In the genomic region with DNA sequence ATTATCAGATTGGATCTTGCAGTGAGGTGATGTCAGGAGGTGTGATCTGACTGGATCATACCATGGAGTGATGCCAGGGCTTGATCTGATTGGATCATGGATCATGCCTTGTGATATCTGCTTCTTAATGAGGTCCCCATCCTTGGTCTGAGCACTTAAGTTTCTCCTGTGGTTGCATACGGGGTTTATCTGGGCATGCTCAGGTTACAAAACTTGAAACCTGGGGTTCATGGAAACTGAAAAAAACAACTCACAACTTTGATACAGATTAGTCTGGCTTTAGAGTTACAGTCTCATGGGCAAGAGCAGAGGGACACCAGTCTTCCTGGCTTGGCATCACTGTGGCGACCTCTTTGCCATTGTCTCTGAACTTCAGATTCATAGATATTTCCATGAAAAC, we compare ENCODE assay signal across 11 cellular contexts.
"Had no signal": no experiment of that assay in that cellular context is flagged by ENCODE, and none has a peak within 500 bp of the region (broad histone marks: within the 10 kb centered on the region; RNA-seq: fewer than 3 reads in every experiment).

No MANE protein-coding gene starts in this region.

- H3K4me1 Mint-ChIP-seq: activated naive CD4-positive, alpha-beta T cell treated with anti-CD3 and anti-CD28 coated beads, Interleukin-2, amount 50 U/mL, for 24 hours; stimulated activated memory B cell treated with anti-CD40 and anti-IgM and Interleukin-4, amounts not matched to agents 10 μg/mL and 1 μg/mL and 100 μg/mL, for 72 hours had no signal

- H3K36me3 Mint-ChIP-seq: activated naive CD4-positive, alpha-beta T cell treated with anti-CD3 and anti-CD28 coated beads, Interleukin-2, amount 50 U/mL, for 24 hours; stimulated activated memory B cell treated with anti-CD40 and anti-IgM and Interleukin-4, amounts not matched to agents 10 μg/mL and 1 μg/mL and 100 μg/mL, for 72 hours had no signal

- ATAC-seq: activated CD8-positive, alpha-beta T cell treated with anti-CD3 and anti-CD28 coated beads for 36 hours; activated T-cell treated with anti-CD3 and anti-CD28 coated beads, Interleukin-2, amount 50 U/mL, for 4 hours; gastroesophageal sphincter; heart right ventricle; stimulated activated memory B cell treated with anti-CD40 and anti-IgM and Interleukin-4, amounts not matched to agents 10 μg/mL and 1 μg/mL and 100 μg/mL, for 72 hours had no signal

- H3K9me3 Mint-ChIP-seq: activated CD8-positive, alpha-beta T cell treated with anti-CD3 and anti-CD28 coated beads for 36 hours; activated naive CD4-positive, alpha-beta T cell treated with anti-CD3 and anti-CD28 coated beads, Interleukin-2, amount 50 U/mL, for 24 hours; activated T-cell treated with anti-CD3 and anti-CD28 coated beads, Interleukin-2, amount 50 U/mL, for 4 hours; stimulated activated memory B cell treated with anti-CD40 and anti-IgM and Interleukin-4, amounts not matched to agents 10 μg/mL and 1 μg/mL and 100 μg/mL, for 72 hours had no signal

- DNase-seq: activated CD4-positive, alpha-beta T cell treated with anti-CD3 and anti-CD28 coated beads for 4 hours; activated CD8-positive, alpha-beta T cell treated with anti-CD3 and anti-CD28 coated beads for 36 hours; activated effector memory CD4-positive, alpha-beta T cell treated with anti-CD3 and anti-CD28 coated beads, Interleukin-2, amount 50 U/mL, for 16 hours; activated T-cell treated with anti-CD3 and anti-CD28 coated beads, Interleukin-2, amount 50 U/mL, for 4 hours; midbrain; stimulated activated CD4-positive, alpha-beta T cell treated with anti-CD3 and anti-CD28 coated beads, Interleukin-2, amount 100 ng/mL, for 48 hours; WERI-Rb-1 had no signal

- H3K4me3 Mint-ChIP-seq: activated CD8-positive, alpha-beta T cell treated with anti-CD3 and anti-CD28 coated beads for 36 hours; activated naive CD4-positive, alpha-beta T cell treated with anti-CD3 and anti-CD28 coated beads, Interleukin-2, amount 50 U/mL, for 24 hours; activated T-cell treated with anti-CD3 and anti-CD28 coated beads, Interleukin-2, amount 50 U/mL, for 4 hours; stimulated activated memory B cell treated with anti-CD40 and anti-IgM and Interleukin-4, amounts not matched to agents 10 μg/mL and 1 μg/mL and 100 μg/mL, for 72 hours had no signal

- H3K27me3 Mint-ChIP-seq: activated CD8-positive, alpha-beta T cell treated with anti-CD3 and anti-CD28 coated beads for 36 hours had no signal

- H3K27ac Mint-ChIP-seq: activated CD8-positive, alpha-beta T cell treated with anti-CD3 and anti-CD28 coated beads for 36 hours; activated naive CD4-positive, alpha-beta T cell treated with anti-CD3 and anti-CD28 coated beads, Interleukin-2, amount 50 U/mL, for 24 hours; stimulated activated memory B cell treated with anti-CD40 and anti-IgM and Interleukin-4, amounts not matched to agents 10 μg/mL and 1 μg/mL and 100 μg/mL, for 72 hours had no signal
